In the genomic region with DNA sequence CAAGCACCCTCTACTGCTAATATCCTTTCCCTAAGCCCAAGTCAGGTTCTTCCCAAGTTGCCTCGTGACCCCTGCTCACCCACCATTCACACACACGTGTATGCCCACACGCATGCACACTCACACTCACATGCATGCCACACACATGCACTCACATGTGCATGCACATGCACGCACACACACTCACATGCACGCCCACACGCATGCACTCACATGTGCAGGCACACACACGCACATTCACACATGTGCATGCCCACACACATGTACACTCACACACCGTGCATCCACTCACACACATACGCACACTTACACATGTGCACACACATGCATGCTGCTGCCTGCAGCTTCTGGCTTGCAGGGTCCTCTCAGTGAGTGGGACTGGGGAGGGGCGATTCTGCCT, we compare ENCODE assay signal across 14 cellular contexts.
"Had no signal": no experiment of that assay in that cellular context is flagged by ENCODE, and none has a peak within 500 bp of the region (broad histone marks: within the 10 kb centered on the region; RNA-seq: fewer than 3 reads in every experiment).

No MANE protein-coding gene starts in this region.

- H3K4me3 ChIP-seq: adrenal gland, colonic mucosa, esophagus muscularis mucosa, psoas muscle, suprapubic skin had no signal

- H3K36me3 Mint-ChIP-seq: activated naive CD4-positive, alpha-beta T cell treated with anti-CD3 and anti-CD28 coated beads, Interleukin-2, amount 50 U/mL, for 24 hours; natural killer cell had no signal

- H3K27me3 Mint-ChIP-seq: activated naive CD4-positive, alpha-beta T cell treated with anti-CD3 and anti-CD28 coated beads, Interleukin-2, amount 50 U/mL, for 24 hours; activated T-cell treated with anti-CD3 and anti-CD28 coated beads, Interleukin-2, amount 50 U/mL, for 24 hours; T-cell had no signal

- DNase-seq: activated CD4-positive, alpha-beta T cell treated with anti-CD3 and anti-CD28 coated beads, Interleukin-2, amount 50 U/mL, for 48 hours; activated T-cell treated with anti-CD3 and anti-CD28 coated beads, Interleukin-2, amount 50 U/mL, for 24 hours; colonic mucosa; kidney glomerular epithelial cell; mesenchymal stem cell; natural killer cell; occipital lobe; psoas muscle; stimulated activated naive CD8-positive, alpha-beta T cell treated with anti-CD3 and anti-CD28 coated beads, Interleukin-15, Interleukin-2, amounts not matched to agents 100 U/mL and 50 U/mL, for 24 hours; T-cell had no signal

- H3K9me3 ChIP-seq: adrenal gland, colonic mucosa, esophagus muscularis mucosa, psoas muscle, suprapubic skin had no signal

- H3K4me1 Mint-ChIP-seq: activated naive CD4-positive, alpha-beta T cell treated with anti-CD3 and anti-CD28 coated beads, Interleukin-2, amount 50 U/mL, for 24 hours had no signal

- H3K4me3 Mint-ChIP-seq: activated naive CD4-positive, alpha-beta T cell treated with anti-CD3 and anti-CD28 coated beads, Interleukin-2, amount 50 U/mL, for 24 hours; activated T-cell treated with anti-CD3 and anti-CD28 coated beads, Interleukin-2, amount 50 U/mL, for 24 hours; natural killer cell; T-cell had no signal

- H3K27ac Mint-ChIP-seq: activated naive CD4-positive, alpha-beta T cell treated with anti-CD3 and anti-CD28 coated beads, Interleukin-2, amount 50 U/mL, for 24 hours; activated T-cell treated with anti-CD3 and anti-CD28 coated beads, Interleukin-2, amount 50 U/mL, for 24 hours; natural killer cell; T-cell had no signal

- H3K36me3 ChIP-seq: adrenal gland, colonic mucosa, suprapubic skin had no signal

- H3K27ac ChIP-seq: colonic mucosa, esophagus muscularis mucosa, psoas muscle, suprapubic skin had no signal

- H3K4me1 ChIP-seq: psoas muscle had no signal

- H3K27me3 ChIP-seq: adrenal gland, colonic mucosa, esophagus muscularis mucosa, suprapubic skin had no signal

- H3K9me3 Mint-ChIP-seq: activated naive CD4-positive, alpha-beta T cell treated with anti-CD3 and anti-CD28 coated beads, Interleukin-2, amount 50 U/mL, for 24 hours; activated T-cell treated with anti-CD3 and anti-CD28 coated beads, Interleukin-2, amount 50 U/mL, for 24 hours; natural killer cell; T-cell had no signal
